8 cellular contexts compared by ENCODE assay signal in genomic region chr17:59001158-59001814, GRCh38.
DNase-seq lines count a peak whose midpoint lies in the region; ATAC-seq and TF ChIP-seq lines count a peak whose summit lies in the region.

No MANE protein-coding gene starts in this region.

- POLR2A ChIA-PET in CD8-positive, alpha-beta T cell (lab: Charles Lee), result no interaction called here

- H3K79me2 ChIP-seq in parathyroid adenoma, result no peaks in the 10 kb centered on the region

- H3K4me3 Mint-ChIP-seq in CD8-positive, alpha-beta T cell, result peak overlapping the region; percentile 89

- no peaks in the 10 kb centered on the region for H3K27me3 ChIP-seq in CD8-positive, alpha-beta T cell (ENCODE audit: insufficient read depth, low read length)
- no peaks in the 10 kb centered on the region for H3K27me3 ChIP-seq in parathyroid adenoma (ENCODE audit: control insufficient read depth, insufficient read depth, low read length)
- H3K27me3 ChIP-seq in upper lobe of left lung, result no peaks in the 10 kb centered on the region

- CTCF ChIA-PET in CD8-positive, alpha-beta T cell (lab: Charles Lee), result interaction anchor here (0.7 to 1.5 kb wide), 4 partner anchors 412 to 482 kb away, joined by 3 to 4 read pairs (median 3); no protein-coding TSS in a partner anchor

- WGBS in upper lobe of left lung, 2 donors, result 25 to 38% methylated on average over 10 of the region's 10 CpGs

- no peaks in the 10 kb centered on the region for H3K9me3 Mint-ChIP-seq in CD8-positive, alpha-beta T cell

- peak overlapping the region; percentile 99 for H3K27ac Mint-ChIP-seq in CD8-positive, alpha-beta T cell

- TF ChIP-seq POLR2A in upper lobe of left lung (IDR thresholded peaks at IDR 0.05), result peak in 2 of 4 donors; percentile 16 to 19

- H3K9me3 ChIP-seq in CD8-positive, alpha-beta T cell (ENCODE audit: low read length), result no peaks in the 10 kb centered on the region
- no peaks in the 10 kb centered on the region for H3K9me3 ChIP-seq in parathyroid adenoma (ENCODE audit: control insufficient read depth, low read length)
- no peaks in the 10 kb centered on the region for H3K9me3 ChIP-seq in upper lobe of left lung

- H3K4me2 ChIP-seq in parathyroid adenoma (ENCODE audit: low read length), result no peak overlapping the region

- H3K36me3 Mint-ChIP-seq in CD8-positive, alpha-beta T cell, result peaks cover 33% of the 10 kb centered on the region

- H3K27ac ChIP-seq in CD8-positive, alpha-beta T cell (ENCODE audit: low read depth, low read length), result peak overlapping the region; percentile 60
- H3K27ac ChIP-seq in parathyroid adenoma (peak overlapping the region; percentile 17), upper lobe of left lung (peak overlapping the region; percentile 57 to 75 (median 68))

- H3K36me3 ChIP-seq in CD8-positive, alpha-beta T cell (ENCODE audit: insufficient read depth, low read length), result no peaks in the 10 kb centered on the region
- H3K36me3 ChIP-seq in parathyroid adenoma (ENCODE audit: control insufficient read depth, insufficient read depth, low read length), result no peaks in the 10 kb centered on the region
- H3K36me3 ChIP-seq in upper lobe of left lung, result peaks cover 0 to 35% (median 1%) of the 10 kb centered on the region in 4 donors

- TF ChIP-seq EP300 in upper lobe of left lung (IDR thresholded peaks at IDR 0.05), result no peak

- peak; percentile 35 to 82 (median 67) for DNase-seq in CD8-positive, alpha-beta T cell
- peak; percentile 96 for DNase-seq in KBM-7
- DNase-seq in activated CD8-positive, alpha-beta memory T cell treated with anti-CD3 and anti-CD28 coated beads for 24 hours, result peak; percentile 70
- peak in 1 of 2 donors; percentile 80 for DNase-seq in upper lobe of left lung
- DNase-seq in NCI-H187 (lab: John Stamatoyannopoulos, UW), result no peak

- ATAC-seq in CD8-positive, alpha-beta T cell, result peak; percentile 98
- ATAC-seq in GM21526 (IDR thresholded peaks at IDR 0.05; ENCODE audit: low FRiP score, unreplicated experiment) (peak; percentile 84), esophagus mucosa (peak; percentile 79), upper lobe of left lung (ENCODE audit: low FRiP score in 2 of 2) (peak; percentile 79 to 82)

- intact Hi-C loops in CD8-positive, alpha-beta T cell (cut with DNase I, micrococcal nuclease), result loop anchor here (5.0 kb wide), 2 partner anchors 684 to 784 kb away; partner anchors contain the start of gene MKS1 (in 1 of the 2)

- no peak for TF ChIP-seq CTCF in CD8-positive, alpha-beta T cell (IDR thresholded peaks at IDR 0.05)
- TF ChIP-seq CTCF in parathyroid adenoma (IDR thresholded peaks at IDR 0.05), result no peak
- TF ChIP-seq CTCF in upper lobe of left lung (IDR thresholded peaks at IDR 0.05), result no peak

- peak overlapping the region; percentile 25 for H3K4me3 ChIP-seq in CD8-positive, alpha-beta T cell (ENCODE audit: low read depth, low read length)
- H3K4me3 ChIP-seq in parathyroid adenoma (ENCODE audit: low read depth, low read length) (no peak overlapping the region), upper lobe of left lung (peak overlapping the region in 2 of 4 donors; percentile 11 to 29)

- H3K9ac ChIP-seq in parathyroid adenoma, result no peak overlapping the region

- H3K4me1 ChIP-seq in CD8-positive, alpha-beta T cell (ENCODE audit: insufficient read depth, low read length), result peaks cover 15% of the 10 kb centered on the region
- no peaks in the 10 kb centered on the region for H3K4me1 ChIP-seq in parathyroid adenoma
- H3K4me1 ChIP-seq in upper lobe of left lung, result peaks cover 0 to 16% (median 7%) of the 10 kb centered on the region in 4 donors

- H2AFZ ChIP-seq in parathyroid adenoma, result no peak overlapping the region

- H3K27me3 Mint-ChIP-seq in CD8-positive, alpha-beta T cell (ENCODE audit: low read depth), result no peaks in the 10 kb centered on the region

- in situ Hi-C loops in KBM-7 (cut with MboI; ENCODE audit: low pct_unique_long_range_greater_than_20kb, low sequenced_read_pairs), result loop anchor here (25.0 kb wide), 1 partner anchor 464 kb away; a partner anchor contains a TSS

- peaks cover 13% of the 10 kb centered on the region for H3K4me1 Mint-ChIP-seq in CD8-positive, alpha-beta T cell (ENCODE audit: low read depth)

Comparison
In these comparisons a context has a peak if more than half of its experiments do, and no peak if none do; other contexts are left out.
1. DNase-seq: peak in CD8-positive, alpha-beta T cell (7 of 7), KBM-7 (single experiment) and activated CD8-positive, alpha-beta memory T cell treated with anti-CD3 and anti-CD28 coated beads for 24 hours (single experiment); none in NCI-H187 (0 of 2).
2. H3K27ac ChIP-seq: peak in every context shown above with its lines; median percentile 68 in upper lobe of left lung; 60 in CD8-positive, alpha-beta T cell; 17 in parathyroid adenoma.
3. Peak in every context shown above with its lines, with median percentiles within 50 percentile points of each other: ATAC-seq.